8 cellular contexts compared by ENCODE assay signal in the genomic region with DNA sequence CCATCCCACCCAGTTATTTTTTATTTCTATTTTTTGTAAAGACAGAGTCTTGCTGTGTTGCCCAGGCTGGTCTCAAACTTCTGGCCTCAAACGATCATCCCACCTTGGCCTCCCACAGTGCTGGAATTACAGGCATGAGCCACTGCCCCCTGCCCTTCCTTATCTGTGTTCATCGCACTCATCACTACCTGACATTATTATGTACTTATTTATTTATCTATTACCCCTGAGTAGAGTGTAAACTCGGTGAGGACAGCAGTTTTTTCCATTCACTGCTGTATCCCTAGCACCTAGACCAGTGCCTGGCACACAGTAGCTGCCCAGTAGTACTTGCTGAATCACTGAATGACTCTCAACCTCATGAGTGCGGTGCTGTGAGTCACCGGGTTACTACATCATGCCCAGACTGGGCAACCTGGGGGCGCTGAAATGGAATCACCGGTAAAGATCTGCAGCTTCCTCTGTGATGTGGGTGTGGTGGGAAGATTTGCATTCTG.
DNase-seq lines count a peak whose midpoint lies in the region; ATAC-seq and TF ChIP-seq lines count a peak whose summit lies in the region.

No MANE protein-coding gene starts in this region.

- DNase-seq in GM04503 (ENCODE audit: low read depth) (peak; percentile 72), RPMI7951 (ENCODE audit: low read depth) (peak; percentile 84), fibroblast of villous mesenchyme (ENCODE audit: low read depth) (peak; percentile 68), sciatic nerve (ENCODE audit: low spot score) (no peak), immature natural killer cell (no peak), NCI-H1694 treated with DMSO at 0.1 percent for 48 hours (lab: John Stamatoyannopoulos, UW) (no peak)
- DNase-seq in stimulated activated naive CD8-positive, alpha-beta T cell treated with anti-CD3 and anti-CD28 coated beads, Interleukin-15, amount 100 ng/mL, for 72 hours = no peak

- intact Hi-C loops in sciatic nerve (cut with DNase I) = no loop called here

- H3K27ac Mint-ChIP-seq in stimulated activated naive CD8-positive, alpha-beta T cell treated with anti-CD3 and anti-CD28 coated beads, Interleukin-15, amount 100 ng/mL, for 72 hours = no peak overlapping the region
- no peak overlapping the region for H3K27ac Mint-ChIP-seq in immature natural killer cell

- H3K27me3 Mint-ChIP-seq in stimulated activated naive CD8-positive, alpha-beta T cell treated with anti-CD3 and anti-CD28 coated beads, Interleukin-15, amount 100 ng/mL, for 72 hours = no peaks in the 10 kb centered on the region
- H3K27me3 Mint-ChIP-seq in immature natural killer cell (ENCODE audit: low read depth in 3 of 3) = no peaks in the 10 kb centered on the region

- H3K36me3 Mint-ChIP-seq in immature natural killer cell = no peaks in the 10 kb centered on the region

- no peak for TF ChIP-seq CTCF in fibroblast of villous mesenchyme (IDR thresholded peaks at IDR 0.05; ENCODE audit: insufficient read depth, low read depth, low read length)

- no peak overlapping the region for H3K4me3 Mint-ChIP-seq in stimulated activated naive CD8-positive, alpha-beta T cell treated with anti-CD3 and anti-CD28 coated beads, Interleukin-15, amount 100 ng/mL, for 72 hours
- no peak overlapping the region for H3K4me3 Mint-ChIP-seq in immature natural killer cell

- ATAC-seq in sciatic nerve (peak; percentile 68), HG02885 (IDR thresholded peaks at IDR 0.05; ENCODE audit: poor library complexity, unreplicated experiment) (no peak)
- no peak for ATAC-seq in stimulated activated naive CD8-positive, alpha-beta T cell treated with anti-CD3 and anti-CD28 coated beads, Interleukin-15, amount 100 ng/mL, for 72 hours

- no peaks in the 10 kb centered on the region for H3K9me3 Mint-ChIP-seq in stimulated activated naive CD8-positive, alpha-beta T cell treated with anti-CD3 and anti-CD28 coated beads, Interleukin-15, amount 100 ng/mL, for 72 hours
- peaks cover 0 to 2% (median 0%) of the 10 kb centered on the region in 6 donors for H3K9me3 Mint-ChIP-seq in immature natural killer cell

- no peak overlapping the region for H3K4me3 ChIP-seq in fibroblast of villous mesenchyme (ENCODE audit: low read depth, low read length)

- H3K4me1 Mint-ChIP-seq in stimulated activated naive CD8-positive, alpha-beta T cell treated with anti-CD3 and anti-CD28 coated beads, Interleukin-15, amount 100 ng/mL, for 72 hours = no peaks in the 10 kb centered on the region
- no peaks in the 10 kb centered on the region for H3K4me1 Mint-ChIP-seq in immature natural killer cell

Comparison
In these comparisons a context has a peak if more than half of its experiments do, and no peak if none do; other contexts are left out.
1. DNase-seq: peak in GM04503 (single experiment), RPMI7951 (single experiment) and fibroblast of villous mesenchyme (single experiment); none in sciatic nerve (single experiment), stimulated activated naive CD8-positive, alpha-beta T cell treated with anti-CD3 and anti-CD28 coated beads, Interleukin-15, amount 100 ng/mL, for 72 hours (0 of 2), immature natural killer cell (0 of 3) and NCI-H1694 treated with DMSO at 0.1 percent for 48 hours (single experiment).